In the genomic region with DNA sequence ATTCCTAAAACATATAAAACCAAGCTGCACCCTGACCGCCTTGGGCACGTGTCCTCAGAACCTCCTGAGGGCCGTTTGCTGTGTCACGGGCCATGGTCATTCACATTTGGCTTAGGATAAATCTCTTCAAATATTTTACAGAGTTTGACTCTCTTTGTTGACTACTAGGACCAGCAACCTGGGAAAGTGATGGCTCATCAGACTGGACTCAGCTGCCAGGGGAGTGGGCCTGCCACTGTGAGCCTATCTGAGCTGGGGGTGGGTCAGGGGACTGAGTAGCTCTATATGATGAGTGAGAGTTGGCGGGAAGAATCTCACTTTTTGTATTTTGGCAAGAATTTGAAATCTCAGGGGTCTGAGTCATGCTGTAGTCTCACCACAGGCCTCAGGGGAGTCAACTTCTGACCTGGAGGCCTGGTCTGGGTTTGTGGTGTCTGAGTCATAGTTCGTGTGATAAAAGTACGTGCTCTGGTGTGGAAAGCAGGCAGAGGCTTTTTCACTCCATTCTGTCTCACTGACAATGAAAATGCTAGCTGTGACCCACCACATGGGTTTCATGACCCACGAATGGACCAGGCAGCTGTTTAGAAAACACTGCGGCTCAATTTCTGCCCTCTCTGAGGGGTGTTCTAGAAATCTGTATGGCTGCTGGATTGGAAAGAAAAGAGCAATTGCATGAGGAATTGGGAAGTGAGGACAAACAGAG, we compare ENCODE assay signal across 1 cellular context.
A peak's percentile ranks its signal among the peaks of the same experiment; 100 is the strongest.
TF ChIP-seq lines count a peak whose summit lies in the region.

No MANE protein-coding gene starts in this region.

TF ChIP-seq in K562, 482 proteins besides CTCF, POLR2A, EP300 and RAD21 (continued from another document and continues in another):
- TF ChIP-seq, protein P1, sequence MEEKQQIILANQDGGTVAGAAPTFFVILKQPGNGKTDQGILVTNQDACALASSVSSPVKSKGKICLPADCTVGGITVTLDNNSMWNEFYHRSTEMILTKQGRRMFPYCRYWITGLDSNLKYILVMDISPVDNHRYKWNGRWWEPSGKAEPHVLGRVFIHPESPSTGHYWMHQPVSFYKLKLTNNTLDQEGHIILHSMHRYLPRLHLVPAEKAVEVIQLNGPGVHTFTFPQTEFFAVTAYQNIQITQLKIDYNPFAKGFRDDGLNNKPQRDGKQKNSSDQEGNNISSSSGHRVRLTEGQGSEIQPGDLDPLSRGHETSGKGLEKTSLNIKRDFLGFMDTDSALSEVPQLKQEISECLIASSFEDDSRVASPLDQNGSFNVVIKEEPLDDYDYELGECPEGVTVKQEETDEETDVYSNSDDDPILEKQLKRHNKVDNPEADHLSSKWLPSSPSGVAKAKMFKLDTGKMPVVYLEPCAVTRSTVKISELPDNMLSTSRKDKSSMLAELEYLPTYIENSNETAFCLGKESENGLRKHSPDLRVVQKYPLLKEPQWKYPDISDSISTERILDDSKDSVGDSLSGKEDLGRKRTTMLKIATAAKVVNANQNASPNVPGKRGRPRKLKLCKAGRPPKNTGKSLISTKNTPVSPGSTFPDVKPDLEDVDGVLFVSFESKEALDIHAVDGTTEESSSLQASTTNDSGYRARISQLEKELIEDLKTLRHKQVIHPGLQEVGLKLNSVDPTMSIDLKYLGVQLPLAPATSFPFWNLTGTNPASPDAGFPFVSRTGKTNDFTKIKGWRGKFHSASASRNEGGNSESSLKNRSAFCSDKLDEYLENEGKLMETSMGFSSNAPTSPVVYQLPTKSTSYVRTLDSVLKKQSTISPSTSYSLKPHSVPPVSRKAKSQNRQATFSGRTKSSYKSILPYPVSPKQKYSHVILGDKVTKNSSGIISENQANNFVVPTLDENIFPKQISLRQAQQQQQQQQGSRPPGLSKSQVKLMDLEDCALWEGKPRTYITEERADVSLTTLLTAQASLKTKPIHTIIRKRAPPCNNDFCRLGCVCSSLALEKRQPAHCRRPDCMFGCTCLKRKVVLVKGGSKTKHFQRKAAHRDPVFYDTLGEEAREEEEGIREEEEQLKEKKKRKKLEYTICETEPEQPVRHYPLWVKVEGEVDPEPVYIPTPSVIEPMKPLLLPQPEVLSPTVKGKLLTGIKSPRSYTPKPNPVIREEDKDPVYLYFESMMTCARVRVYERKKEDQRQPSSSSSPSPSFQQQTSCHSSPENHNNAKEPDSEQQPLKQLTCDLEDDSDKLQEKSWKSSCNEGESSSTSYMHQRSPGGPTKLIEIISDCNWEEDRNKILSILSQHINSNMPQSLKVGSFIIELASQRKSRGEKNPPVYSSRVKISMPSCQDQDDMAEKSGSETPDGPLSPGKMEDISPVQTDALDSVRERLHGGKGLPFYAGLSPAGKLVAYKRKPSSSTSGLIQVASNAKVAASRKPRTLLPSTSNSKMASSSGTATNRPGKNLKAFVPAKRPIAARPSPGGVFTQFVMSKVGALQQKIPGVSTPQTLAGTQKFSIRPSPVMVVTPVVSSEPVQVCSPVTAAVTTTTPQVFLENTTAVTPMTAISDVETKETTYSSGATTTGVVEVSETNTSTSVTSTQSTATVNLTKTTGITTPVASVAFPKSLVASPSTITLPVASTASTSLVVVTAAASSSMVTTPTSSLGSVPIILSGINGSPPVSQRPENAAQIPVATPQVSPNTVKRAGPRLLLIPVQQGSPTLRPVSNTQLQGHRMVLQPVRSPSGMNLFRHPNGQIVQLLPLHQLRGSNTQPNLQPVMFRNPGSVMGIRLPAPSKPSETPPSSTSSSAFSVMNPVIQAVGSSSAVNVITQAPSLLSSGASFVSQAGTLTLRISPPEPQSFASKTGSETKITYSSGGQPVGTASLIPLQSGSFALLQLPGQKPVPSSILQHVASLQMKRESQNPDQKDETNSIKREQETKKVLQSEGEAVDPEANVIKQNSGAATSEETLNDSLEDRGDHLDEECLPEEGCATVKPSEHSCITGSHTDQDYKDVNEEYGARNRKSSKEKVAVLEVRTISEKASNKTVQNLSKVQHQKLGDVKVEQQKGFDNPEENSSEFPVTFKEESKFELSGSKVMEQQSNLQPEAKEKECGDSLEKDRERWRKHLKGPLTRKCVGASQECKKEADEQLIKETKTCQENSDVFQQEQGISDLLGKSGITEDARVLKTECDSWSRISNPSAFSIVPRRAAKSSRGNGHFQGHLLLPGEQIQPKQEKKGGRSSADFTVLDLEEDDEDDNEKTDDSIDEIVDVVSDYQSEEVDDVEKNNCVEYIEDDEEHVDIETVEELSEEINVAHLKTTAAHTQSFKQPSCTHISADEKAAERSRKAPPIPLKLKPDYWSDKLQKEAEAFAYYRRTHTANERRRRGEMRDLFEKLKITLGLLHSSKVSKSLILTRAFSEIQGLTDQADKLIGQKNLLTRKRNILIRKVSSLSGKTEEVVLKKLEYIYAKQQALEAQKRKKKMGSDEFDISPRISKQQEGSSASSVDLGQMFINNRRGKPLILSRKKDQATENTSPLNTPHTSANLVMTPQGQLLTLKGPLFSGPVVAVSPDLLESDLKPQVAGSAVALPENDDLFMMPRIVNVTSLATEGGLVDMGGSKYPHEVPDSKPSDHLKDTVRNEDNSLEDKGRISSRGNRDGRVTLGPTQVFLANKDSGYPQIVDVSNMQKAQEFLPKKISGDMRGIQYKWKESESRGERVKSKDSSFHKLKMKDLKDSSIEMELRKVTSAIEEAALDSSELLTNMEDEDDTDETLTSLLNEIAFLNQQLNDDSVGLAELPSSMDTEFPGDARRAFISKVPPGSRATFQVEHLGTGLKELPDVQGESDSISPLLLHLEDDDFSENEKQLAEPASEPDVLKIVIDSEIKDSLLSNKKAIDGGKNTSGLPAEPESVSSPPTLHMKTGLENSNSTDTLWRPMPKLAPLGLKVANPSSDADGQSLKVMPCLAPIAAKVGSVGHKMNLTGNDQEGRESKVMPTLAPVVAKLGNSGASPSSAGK (IDR thresholded peaks at IDR 0.05), result peak; percentile 77
- TF ChIP-seq TEAD4 (IDR thresholded peaks at IDR 0.05; ENCODE audit: low read length) (peak; percentile 87), TEAD4 (CRISPR knock-in tag; IDR thresholded peaks at IDR 0.05; ENCODE audit: borderline replicate concordance) (no peak), MEIS2 (IDR thresholded peaks at IDR 0.05; ENCODE audit: partially characterized antibody) (peak; percentile 37), HDAC3 (IDR thresholded peaks at IDR 0.05; ENCODE audit: borderline replicate concordance, partially characterized antibody) (peak; percentile 79), ZNF41 (CRISPR knock-in tag; conservative IDR thresholded peaks at IDR 0.05) (no peak), ZNF124 (CRISPR knock-in tag; IDR thresholded peaks at IDR 0.05) (no peak), ARID1B (IDR thresholded peaks at IDR 0.05) (peak; percentile 86), RUNX1 (IDR thresholded peaks at IDR 0.05; ENCODE audit: low read depth) (peak; percentile 76; the same call in 1 of the 2 replicates), NFE2L1 (tag; IDR thresholded peaks at IDR 0.05; ENCODE audit: borderline replicate concordance, low read depth) (no peak), BMI1 (IDR thresholded peaks at IDR 0.05; ENCODE audit: low read length) (no peak), ZNF77 (CRISPR knock-in tag; IDR thresholded peaks at IDR 0.05) (no peak), DNMT1 (IDR thresholded peaks at IDR 0.05) (no peak), BCL6 (CRISPR knock-in tag; IDR thresholded peaks at IDR 0.05) (no peak), HSF4 (CRISPR knock-in tag; IDR thresholded peaks at IDR 0.05; ENCODE audit: borderline replicate concordance) (no peak), MAFK (IDR thresholded peaks at IDR 0.05; ENCODE audit: low read length) (peak; percentile 24; the same call in 1 of the 2 replicates), SMARCC2 (IDR thresholded peaks at IDR 0.05; ENCODE audit: low read depth) (peak; percentile 85), ZNF436 (CRISPR knock-in tag; IDR thresholded peaks at IDR 0.05) (no peak), ZNF146 (CRISPR knock-in tag; IDR thresholded peaks at IDR 0.05; ENCODE audit: unreplicated experiment) (no peak), ZNF384 (IDR thresholded peaks at IDR 0.05; ENCODE audit: low read depth, low read length) (0 out of 2 replicates have a peak, but pooled peaks have one; percentile 17), MYC (IDR thresholded peaks at IDR 0.05; ENCODE audit: low read depth, low read length) (peak; percentile 52; the same call in 1 of the 2 replicates), MYC (CRISPR knock-in tag; IDR thresholded peaks at IDR 0.05; ENCODE audit: borderline replicate concordance, low read depth) (no peak)
- TF ChIP-seq, protein P2, sequence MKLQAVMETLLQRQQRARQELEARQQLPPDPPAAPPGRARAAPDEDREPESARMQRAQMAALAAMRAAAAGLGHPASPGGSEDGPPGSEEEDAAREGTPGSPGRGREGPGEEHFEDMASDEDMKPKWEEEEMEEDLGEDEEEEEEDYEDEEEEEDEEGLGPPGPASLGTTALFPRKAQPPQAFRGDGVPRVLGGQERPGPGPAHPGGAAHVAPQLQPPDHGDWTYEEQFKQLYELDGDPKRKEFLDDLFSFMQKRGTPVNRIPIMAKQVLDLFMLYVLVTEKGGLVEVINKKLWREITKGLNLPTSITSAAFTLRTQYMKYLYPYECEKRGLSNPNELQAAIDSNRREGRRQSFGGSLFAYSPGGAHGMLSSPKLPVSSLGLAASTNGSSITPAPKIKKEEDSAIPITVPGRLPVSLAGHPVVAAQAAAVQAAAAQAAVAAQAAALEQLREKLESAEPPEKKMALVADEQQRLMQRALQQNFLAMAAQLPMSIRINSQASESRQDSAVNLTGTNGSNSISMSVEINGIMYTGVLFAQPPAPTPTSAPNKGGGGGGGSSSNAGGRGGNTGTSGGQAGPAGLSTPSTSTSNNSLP (IDR thresholded peaks at IDR 0.05; ENCODE audit: borderline replicate concordance, low read depth, low read length), result no peak
- TF ChIP-seq, protein P3, sequence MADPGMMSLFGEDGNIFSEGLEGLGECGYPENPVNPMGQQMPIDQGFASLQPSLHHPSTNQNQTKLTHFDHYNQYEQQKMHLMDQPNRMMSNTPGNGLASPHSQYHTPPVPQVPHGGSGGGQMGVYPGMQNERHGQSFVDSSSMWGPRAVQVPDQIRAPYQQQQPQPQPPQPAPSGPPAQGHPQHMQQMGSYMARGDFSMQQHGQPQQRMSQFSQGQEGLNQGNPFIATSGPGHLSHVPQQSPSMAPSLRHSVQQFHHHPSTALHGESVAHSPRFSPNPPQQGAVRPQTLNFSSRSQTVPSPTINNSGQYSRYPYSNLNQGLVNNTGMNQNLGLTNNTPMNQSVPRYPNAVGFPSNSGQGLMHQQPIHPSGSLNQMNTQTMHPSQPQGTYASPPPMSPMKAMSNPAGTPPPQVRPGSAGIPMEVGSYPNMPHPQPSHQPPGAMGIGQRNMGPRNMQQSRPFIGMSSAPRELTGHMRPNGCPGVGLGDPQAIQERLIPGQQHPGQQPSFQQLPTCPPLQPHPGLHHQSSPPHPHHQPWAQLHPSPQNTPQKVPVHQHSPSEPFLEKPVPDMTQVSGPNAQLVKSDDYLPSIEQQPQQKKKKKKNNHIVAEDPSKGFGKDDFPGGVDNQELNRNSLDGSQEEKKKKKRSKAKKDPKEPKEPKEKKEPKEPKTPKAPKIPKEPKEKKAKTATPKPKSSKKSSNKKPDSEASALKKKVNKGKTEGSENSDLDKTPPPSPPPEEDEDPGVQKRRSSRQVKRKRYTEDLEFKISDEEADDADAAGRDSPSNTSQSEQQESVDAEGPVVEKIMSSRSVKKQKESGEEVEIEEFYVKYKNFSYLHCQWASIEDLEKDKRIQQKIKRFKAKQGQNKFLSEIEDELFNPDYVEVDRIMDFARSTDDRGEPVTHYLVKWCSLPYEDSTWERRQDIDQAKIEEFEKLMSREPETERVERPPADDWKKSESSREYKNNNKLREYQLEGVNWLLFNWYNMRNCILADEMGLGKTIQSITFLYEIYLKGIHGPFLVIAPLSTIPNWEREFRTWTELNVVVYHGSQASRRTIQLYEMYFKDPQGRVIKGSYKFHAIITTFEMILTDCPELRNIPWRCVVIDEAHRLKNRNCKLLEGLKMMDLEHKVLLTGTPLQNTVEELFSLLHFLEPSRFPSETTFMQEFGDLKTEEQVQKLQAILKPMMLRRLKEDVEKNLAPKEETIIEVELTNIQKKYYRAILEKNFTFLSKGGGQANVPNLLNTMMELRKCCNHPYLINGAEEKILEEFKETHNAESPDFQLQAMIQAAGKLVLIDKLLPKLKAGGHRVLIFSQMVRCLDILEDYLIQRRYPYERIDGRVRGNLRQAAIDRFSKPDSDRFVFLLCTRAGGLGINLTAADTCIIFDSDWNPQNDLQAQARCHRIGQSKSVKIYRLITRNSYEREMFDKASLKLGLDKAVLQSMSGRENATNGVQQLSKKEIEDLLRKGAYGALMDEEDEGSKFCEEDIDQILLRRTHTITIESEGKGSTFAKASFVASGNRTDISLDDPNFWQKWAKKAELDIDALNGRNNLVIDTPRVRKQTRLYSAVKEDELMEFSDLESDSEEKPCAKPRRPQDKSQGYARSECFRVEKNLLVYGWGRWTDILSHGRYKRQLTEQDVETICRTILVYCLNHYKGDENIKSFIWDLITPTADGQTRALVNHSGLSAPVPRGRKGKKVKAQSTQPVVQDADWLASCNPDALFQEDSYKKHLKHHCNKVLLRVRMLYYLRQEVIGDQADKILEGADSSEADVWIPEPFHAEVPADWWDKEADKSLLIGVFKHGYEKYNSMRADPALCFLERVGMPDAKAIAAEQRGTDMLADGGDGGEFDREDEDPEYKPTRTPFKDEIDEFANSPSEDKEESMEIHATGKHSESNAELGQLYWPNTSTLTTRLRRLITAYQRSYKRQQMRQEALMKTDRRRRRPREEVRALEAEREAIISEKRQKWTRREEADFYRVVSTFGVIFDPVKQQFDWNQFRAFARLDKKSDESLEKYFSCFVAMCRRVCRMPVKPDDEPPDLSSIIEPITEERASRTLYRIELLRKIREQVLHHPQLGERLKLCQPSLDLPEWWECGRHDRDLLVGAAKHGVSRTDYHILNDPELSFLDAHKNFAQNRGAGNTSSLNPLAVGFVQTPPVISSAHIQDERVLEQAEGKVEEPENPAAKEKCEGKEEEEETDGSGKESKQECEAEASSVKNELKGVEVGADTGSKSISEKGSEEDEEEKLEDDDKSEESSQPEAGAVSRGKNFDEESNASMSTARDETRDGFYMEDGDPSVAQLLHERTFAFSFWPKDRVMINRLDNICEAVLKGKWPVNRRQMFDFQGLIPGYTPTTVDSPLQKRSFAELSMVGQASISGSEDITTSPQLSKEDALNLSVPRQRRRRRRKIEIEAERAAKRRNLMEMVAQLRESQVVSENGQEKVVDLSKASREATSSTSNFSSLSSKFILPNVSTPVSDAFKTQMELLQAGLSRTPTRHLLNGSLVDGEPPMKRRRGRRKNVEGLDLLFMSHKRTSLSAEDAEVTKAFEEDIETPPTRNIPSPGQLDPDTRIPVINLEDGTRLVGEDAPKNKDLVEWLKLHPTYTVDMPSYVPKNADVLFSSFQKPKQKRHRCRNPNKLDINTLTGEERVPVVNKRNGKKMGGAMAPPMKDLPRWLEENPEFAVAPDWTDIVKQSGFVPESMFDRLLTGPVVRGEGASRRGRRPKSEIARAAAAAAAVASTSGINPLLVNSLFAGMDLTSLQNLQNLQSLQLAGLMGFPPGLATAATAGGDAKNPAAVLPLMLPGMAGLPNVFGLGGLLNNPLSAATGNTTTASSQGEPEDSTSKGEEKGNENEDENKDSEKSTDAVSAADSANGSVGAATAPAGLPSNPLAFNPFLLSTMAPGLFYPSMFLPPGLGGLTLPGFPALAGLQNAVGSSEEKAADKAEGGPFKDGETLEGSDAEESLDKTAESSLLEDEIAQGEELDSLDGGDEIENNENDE (IDR thresholded peaks at IDR 0.05; ENCODE audit: low read depth, low read length), result no peak
